24 cellular contexts compared by ENCODE assay signal in the genomic region with DNA sequence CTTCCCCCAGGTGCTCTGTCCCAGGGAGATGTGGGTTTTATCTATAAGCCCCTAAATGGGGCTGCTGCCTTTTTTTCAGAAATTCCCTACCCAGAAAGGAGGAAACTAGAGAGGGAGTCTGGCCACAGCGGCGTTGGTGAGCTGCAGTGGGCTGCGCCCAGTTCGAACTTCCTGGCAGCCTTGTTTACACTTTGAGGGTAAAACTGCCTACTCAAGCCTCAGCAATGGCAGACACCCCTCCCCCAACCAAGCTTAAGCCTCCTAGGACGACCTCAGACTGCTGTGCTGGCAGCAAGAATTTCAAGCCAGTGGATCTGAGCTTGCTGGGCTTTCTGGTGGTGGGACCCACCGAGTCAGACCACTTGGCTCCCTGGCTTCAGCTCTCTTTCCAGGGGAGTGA.
"Had no signal": no experiment of that assay in that cellular context is flagged by ENCODE, and none has a peak within 500 bp of the region (broad histone marks: within the 10 kb centered on the region; RNA-seq: fewer than 3 reads in every experiment).

No MANE protein-coding gene starts in this region.

- H3K36me3 ChIP-seq: cardiac muscle cell, gastroesophageal sphincter, upper lobe of left lung had no signal

- H3K27ac Mint-ChIP-seq: activated CD4-positive, alpha-beta T cell treated with anti-CD3 and anti-CD28 coated beads, Interleukin-2, amount 10 ng/mL, durations not matched to agents 7 days and 5 days; activated CD8-positive, alpha-beta T cell treated with anti-CD3 and anti-CD28 coated beads for 36 hours; activated naive CD4-positive, alpha-beta T cell treated with anti-CD3 and anti-CD28 coated beads, Interleukin-2, amount 50 U/mL, for 24 hours; activated T-helper 1 cell treated with anti-CD3 and anti-CD28 coated beads, Interleukin-12 subunit alpha, Interleukin-12 subunit beta, Interleukin-2, Interleukin-4 antibody, amounts not matched to agents 30 ng/mL and 10 ng/mL and 1 ng/mL, durations not matched to agents 14 hours and 24 hours and 36 hours; memory B cell; nephron; stimulated activated naive B cell treated with anti-CD40 and anti-IgM and Interleukin-4, amounts not matched to agents 10 μg/mL and 1 μg/mL and 100 μg/mL, for 72 hours had no signal

- H3K27me3 Mint-ChIP-seq: activated CD4-positive, alpha-beta T cell treated with anti-CD3 and anti-CD28 coated beads, Interleukin-2, amount 10 ng/mL, durations not matched to agents 7 days and 5 days had no signal

- H3K9me3 Mint-ChIP-seq: activated T-helper 1 cell treated with anti-CD3 and anti-CD28 coated beads, Interleukin-12 subunit alpha, Interleukin-12 subunit beta, Interleukin-2, Interleukin-4 antibody, amounts not matched to agents 30 ng/mL and 10 ng/mL and 1 ng/mL, durations not matched to agents 14 hours and 24 hours and 36 hours; memory B cell had no signal

- H3K4me1 ChIP-seq: body of pancreas, gastroesophageal sphincter, testis, upper lobe of left lung had no signal

- H3K4me1 Mint-ChIP-seq: activated CD4-positive, alpha-beta T cell treated with anti-CD3 and anti-CD28 coated beads, Interleukin-2, amount 10 ng/mL, durations not matched to agents 7 days and 5 days; activated naive CD4-positive, alpha-beta T cell treated with anti-CD3 and anti-CD28 coated beads, Interleukin-2, amount 50 U/mL, for 24 hours; memory B cell; nephron; stimulated activated naive B cell treated with anti-CD40 and anti-IgM and Interleukin-4, amounts not matched to agents 10 μg/mL and 1 μg/mL and 100 μg/mL, for 72 hours had no signal

- DNase-seq: activated CD4-positive, alpha-beta T cell treated with anti-CD3 and anti-CD28 coated beads, Interleukin-2, amount 10 ng/mL, durations not matched to agents 7 days and 5 days; activated CD4-positive, CD25-positive, alpha-beta regulatory T cell treated with anti-CD3 and anti-CD28 coated beads, Interleukin-2, amount 50 U/mL, for 72 hours; activated CD8-positive, alpha-beta T cell treated with anti-CD3 and anti-CD28 coated beads for 36 hours; activated gamma-delta T cell treated with Interleukin-2 at 50 U/mL for 16 hours; anterior cingulate cortex; body of pancreas; cortex of kidney; head of caudate nucleus; hypothalamus; nucleus accumbens; small intestine; stimulated activated CD4-positive, alpha-beta T cell treated with anti-CD3 and anti-CD28 coated beads, Interleukin-2, amount 100 ng/mL, for 48 hours; stimulated activated CD8-positive, alpha-beta memory T cell treated with anti-CD3 and anti-CD28 coated beads, Interleukin-4, amount 100 ng/mL, for 48 hours; stimulated activated naive B cell treated with anti-CD40 and anti-IgM and Interleukin-4, amounts not matched to agents 10 μg/mL and 1 μg/mL and 100 μg/mL, for 72 hours; testis; upper lobe of left lung had no signal

- ATAC-seq: activated CD8-positive, alpha-beta T cell treated with anti-CD3 and anti-CD28 coated beads for 36 hours; body of pancreas; gastroesophageal sphincter; sciatic nerve; stimulated activated naive B cell treated with anti-CD40 and anti-IgM and Interleukin-4, amounts not matched to agents 10 μg/mL and 1 μg/mL and 100 μg/mL, for 72 hours had no signal

- H3K27me3 ChIP-seq: body of pancreas, cardiac muscle cell, gastroesophageal sphincter, testis, upper lobe of left lung had no signal

- H3K4me3 Mint-ChIP-seq: activated CD4-positive, alpha-beta T cell treated with anti-CD3 and anti-CD28 coated beads, Interleukin-2, amount 10 ng/mL, durations not matched to agents 7 days and 5 days; activated CD8-positive, alpha-beta T cell treated with anti-CD3 and anti-CD28 coated beads for 36 hours; activated naive CD4-positive, alpha-beta T cell treated with anti-CD3 and anti-CD28 coated beads, Interleukin-2, amount 50 U/mL, for 24 hours; activated T-helper 1 cell treated with anti-CD3 and anti-CD28 coated beads, Interleukin-12 subunit alpha, Interleukin-12 subunit beta, Interleukin-2, Interleukin-4 antibody, amounts not matched to agents 30 ng/mL and 10 ng/mL and 1 ng/mL, durations not matched to agents 14 hours and 24 hours and 36 hours; memory B cell; nephron; stimulated activated naive B cell treated with anti-CD40 and anti-IgM and Interleukin-4, amounts not matched to agents 10 μg/mL and 1 μg/mL and 100 μg/mL, for 72 hours had no signal

- H3K4me3 ChIP-seq: body of pancreas, cardiac muscle cell, gastroesophageal sphincter, testis, upper lobe of left lung had no signal

- H3K9me3 ChIP-seq: body of pancreas, gastroesophageal sphincter, testis, upper lobe of left lung had no signal

- H3K36me3 Mint-ChIP-seq: activated naive CD4-positive, alpha-beta T cell treated with anti-CD3 and anti-CD28 coated beads, Interleukin-2, amount 50 U/mL, for 24 hours; memory B cell; stimulated activated naive B cell treated with anti-CD40 and anti-IgM and Interleukin-4, amounts not matched to agents 10 μg/mL and 1 μg/mL and 100 μg/mL, for 72 hours had no signal

- H3K27ac ChIP-seq: body of pancreas, cardiac muscle cell, epithelial cell of prostate, gastroesophageal sphincter, testis, upper lobe of left lung had no signal
